ENCODE assay signal across 1 cellular context in genomic region chr11:95330332-95330731, GRCh38.
TF ChIP-seq lines count a peak whose summit lies in the region.

No MANE protein-coding gene starts in this region.

TF ChIP-seq in HepG2, 621 proteins besides CTCF, POLR2A, EP300 and RAD21 (continued from another document):
- TF ChIP-seq AHDC1 (CRISPR knock-in tag; IDR thresholded peaks at IDR 0.05; ENCODE audit: borderline replicate concordance), result no peak
- TF ChIP-seq SIN3B (IDR thresholded peaks at IDR 0.05; ENCODE audit: low read length), result no peak
